Comparison of ENCODE assay signal across 20 cellular contexts in genomic region chr4:48985602-48985975, GRCh38. TPM values are rescaled to one million over a fixed set of nuclear protein-coding genes. Genes with fewer than 3 reads are reported as not detected.
A peak's percentile ranks its signal among the peaks of the same experiment; 100 is the strongest.
DNase-seq lines count a peak whose midpoint lies in the region; ATAC-seq and TF ChIP-seq lines count a peak whose summit lies in the region.
"Had no signal": no experiment of that assay in that cellular context is flagged by ENCODE, and none has a peak within 500 bp of the region (broad histone marks: within the 10 kb centered on the region; RNA-seq: fewer than 3 reads in every experiment).

No MANE protein-coding gene starts in this region.

- H3K27me3 Mint-ChIP-seq in naive thymus-derived CD4-positive, alpha-beta T cell, result peaks cover 42 to 66% (median 50%) of the 10 kb centered on the region in 5 donors

- no peaks in the 10 kb centered on the region for H3K4me1 Mint-ChIP-seq in naive thymus-derived CD4-positive, alpha-beta T cell
- H3K4me1 Mint-ChIP-seq: activated CD4-positive, alpha-beta T cell treated with anti-CD3 and anti-CD28 coated beads, Interleukin-2, amount 10 ng/mL, durations not matched to agents 24 days and 14 days had no signal

- POLR2A ChIA-PET in PC-3 (lab: Charles Lee; ENCODE audit: unreplicated experiment), result no interaction called here
- POLR2A ChIA-PET in naive thymus-derived CD4-positive, alpha-beta T cell (lab: Charles Lee), result no interaction called here

- DNase-seq in PC-3, result no peak
- DNase-seq in dorsolateral prefrontal cortex, result no peak
- DNase-seq in naive thymus-derived CD4-positive, alpha-beta T cell, result no peak
- DNase-seq in stimulated activated CD4-positive, alpha-beta T cell treated with anti-CD3 and anti-CD28 coated beads, Interleukin-4, amount 100 ng/mL, for 4 hours, result no peak
- DNase-seq in C1 segment of cervical spinal cord (lab: John Stamatoyannopoulos, UW), result no peak
- DNase-seq in activated T-cell treated with anti-CD3 and anti-CD28 coated beads for 4 hours, result no peak
- DNase-seq: activated CD4-positive, alpha-beta T cell treated with anti-CD3 and anti-CD28 coated beads, Interleukin-2, amount 10 ng/mL, durations not matched to agents 24 days and 14 days; activated CD8-positive, alpha-beta memory T cell treated with anti-CD3 and anti-CD28 coated beads, Interleukin-2, amount 50 U/mL, for 4 hours; activated naive CD4-positive, alpha-beta T cell; GDM1; NCI-H1092 treated with DMSO at 0.1 percent for 48 hours; NCI-H2107; PC-9; small intestine; T-helper 9 cell had no signal

- peak overlapping the region; percentile 77 for H3K4me3 ChIP-seq in PC-3 (ENCODE audit: low read length)
- H3K4me3 ChIP-seq in dorsolateral prefrontal cortex, result peak overlapping the region in 34 of 59 donors; percentile 5 to 58 (median 34)
- peak overlapping the region; percentile 68 for H3K4me3 ChIP-seq in iPS-20b (ENCODE audit: low read length)
- peak overlapping the region; percentile 34 for H3K4me3 ChIP-seq in skeletal muscle satellite cell (ENCODE audit: low read length)
- H3K4me3 ChIP-seq in naive thymus-derived CD4-positive, alpha-beta T cell (ENCODE audit: low read length), result no peak overlapping the region
- H3K4me3 ChIP-seq: BLaER1, PC-9 had no signal

- H3K4me3 Mint-ChIP-seq in naive thymus-derived CD4-positive, alpha-beta T cell, result no peak overlapping the region
- H3K4me3 Mint-ChIP-seq: activated CD4-positive, alpha-beta T cell treated with anti-CD3 and anti-CD28 coated beads, Interleukin-2, amount 10 ng/mL, durations not matched to agents 24 days and 14 days; type B pancreatic cell had no signal

- H4K20me1 ChIP-seq in PC-3 (ENCODE audit: low read length), result no peaks in the 10 kb centered on the region
- H4K20me1 ChIP-seq: BLaER1 had no signal

- no peaks in the 10 kb centered on the region for H3K36me3 ChIP-seq in PC-3 (ENCODE audit: low read depth, low read length)
- no peaks in the 10 kb centered on the region for H3K36me3 ChIP-seq in iPS-20b (ENCODE audit: insufficient read depth, low read depth, low read length)
- H3K36me3 ChIP-seq in skeletal muscle satellite cell (ENCODE audit: insufficient read depth, low read length), result no peaks in the 10 kb centered on the region
- H3K36me3 ChIP-seq in naive thymus-derived CD4-positive, alpha-beta T cell (ENCODE audit: control insufficient read depth in 2 of 3, insufficient read depth in 3 of 3, low read length in 3 of 3), result no peaks in the 10 kb centered on the region
- H3K36me3 ChIP-seq: BLaER1 had no signal

- CTCF ChIA-PET in PC-3 (lab: Charles Lee), result no interaction called here
- CTCF ChIA-PET in naive thymus-derived CD4-positive, alpha-beta T cell (lab: Charles Lee), result no interaction called here

- H3K27me3 ChIP-seq in PC-3 (ENCODE audit: low read length) (no peaks in the 10 kb centered on the region), dorsolateral prefrontal cortex (peaks cover 0 to 63% (median 37%) of the 10 kb centered on the region in 45 donors), iPS-20b (ENCODE audit: insufficient read depth, low read length) (peaks cover 55% of the 10 kb centered on the region), skeletal muscle satellite cell (ENCODE audit: control insufficient read depth, insufficient read depth, low read length) (peaks cover 58% of the 10 kb centered on the region)
- no peaks in the 10 kb centered on the region for H3K27me3 ChIP-seq in naive thymus-derived CD4-positive, alpha-beta T cell (ENCODE audit: control insufficient read depth in 2 of 2, insufficient read depth in 2 of 2, low read length in 2 of 2)
- H3K27me3 ChIP-seq: BLaER1 had no signal

- no peaks in the 10 kb centered on the region for H3K9me3 ChIP-seq in PC-3 (ENCODE audit: low read length)
- 0 out of 2 replicates have a peak, but pooled peaks cover 4% of the 10 kb centered on the region for H3K9me3 ChIP-seq in iPS-20b (ENCODE audit: insufficient read depth, low read depth, low read length)
- no peaks in the 10 kb centered on the region for H3K9me3 ChIP-seq in skeletal muscle satellite cell (replicated peaks; ENCODE audit: low read length)
- H3K9me3 ChIP-seq in naive thymus-derived CD4-positive, alpha-beta T cell (ENCODE audit: control insufficient read depth in 2 of 3, low read length in 3 of 3), result no peaks in the 10 kb centered on the region

- H3K9me2 ChIP-seq in PC-3 (replicated peaks; ENCODE audit: low read length), result no peaks in the 10 kb centered on the region

- H3K4me2 ChIP-seq in PC-3 (ENCODE audit: low read length) (peak overlapping the region; percentile 87), skeletal muscle satellite cell (ENCODE audit: low read length) (peak overlapping the region; percentile 56)
- H3K4me2 ChIP-seq: BLaER1, PC-9 had no signal

- peak overlapping the region; percentile 91 for H2AFZ ChIP-seq in PC-3 (ENCODE audit: low read length)
- H2AFZ ChIP-seq: PC-9 had no signal

- intact Hi-C loops in PC-3 (cut with micrococcal nuclease) (no loop called here), dorsolateral prefrontal cortex (cut with DNase I) (no loop called here)
- intact Hi-C loops in naive thymus-derived CD4-positive, alpha-beta T cell (cut with micrococcal nuclease), result no loop called here

- peak overlapping the region; percentile 63; the same call in 1 of the 2 replicates for H3K9ac ChIP-seq in PC-3 (ENCODE audit: low read length)
- H3K9ac ChIP-seq in iPS-20b (ENCODE audit: low read depth, low read length), result peak overlapping the region; percentile 38; the same call in 1 of the 2 replicates
- no peak overlapping the region for H3K9ac ChIP-seq in skeletal muscle satellite cell (ENCODE audit: low read depth, low read length)
- H3K9ac ChIP-seq: BLaER1 had no signal

- peak; percentile 18 for ATAC-seq in PC-3
- no peak for ATAC-seq in naive thymus-derived CD4-positive, alpha-beta T cell

- TF ChIP-seq CTCF in PC-3 (conservative IDR thresholded peaks at IDR 0.05; ENCODE audit: low read depth, low read length) (no peak), dorsolateral prefrontal cortex (IDR thresholded peaks at IDR 0.05 in 54 of 56, conservative IDR thresholded peaks at IDR 0.05 in 2 of 56; ENCODE audit: low read depth in 1 of 56, partially characterized antibody in 56 of 56) (no peak)

- peaks cover 12% of the 10 kb centered on the region for H3K4me1 ChIP-seq in PC-3 (ENCODE audit: insufficient read depth, low read length)
- no peaks in the 10 kb centered on the region for H3K4me1 ChIP-seq in iPS-20b (ENCODE audit: insufficient read depth, low read length)
- H3K4me1 ChIP-seq in skeletal muscle satellite cell (ENCODE audit: control insufficient read depth, insufficient read depth, low read length), result peaks cover 7% of the 10 kb centered on the region
- no peaks in the 10 kb centered on the region for H3K4me1 ChIP-seq in naive thymus-derived CD4-positive, alpha-beta T cell (ENCODE audit: control insufficient read depth in 2 of 2, insufficient read depth in 2 of 2, low read length in 2 of 2)
- H3K4me1 ChIP-seq: BLaER1 had no signal

- H3F3A ChIP-seq in PC-3 (ENCODE audit: low read length, unreplicated experiment), result no peaks in the 10 kb centered on the region

- BruUV-seq in PC-3 (replicated peaks; lab: Mats Ljungman, UMichigan), result no TSS peak

- peaks cover 0 to 13% (median 5%) of the 10 kb centered on the region in 11 donors for H3K9me3 Mint-ChIP-seq in naive thymus-derived CD4-positive, alpha-beta T cell
- H3K9me3 Mint-ChIP-seq: activated CD4-positive, alpha-beta T cell treated with anti-CD3 and anti-CD28 coated beads, Interleukin-2, amount 10 ng/mL, durations not matched to agents 24 days and 14 days; type B pancreatic cell had no signal

- no peaks in the 10 kb centered on the region for H3K79me2 ChIP-seq in PC-3 (ENCODE audit: low read length)

- H3K27ac Mint-ChIP-seq in naive thymus-derived CD4-positive, alpha-beta T cell, result no peak overlapping the region
- H3K27ac Mint-ChIP-seq: activated CD4-positive, alpha-beta T cell treated with anti-CD3 and anti-CD28 coated beads, Interleukin-2, amount 10 ng/mL, durations not matched to agents 24 days and 14 days; type B pancreatic cell had no signal

- H3K27ac ChIP-seq in PC-3 (ENCODE audit: low read length) (no peak overlapping the region), dorsolateral prefrontal cortex (no peak overlapping the region), iPS-20b (ENCODE audit: low read length) (no peak overlapping the region)
- no peak overlapping the region for H3K27ac ChIP-seq in naive thymus-derived CD4-positive, alpha-beta T cell (ENCODE audit: low read depth, low read length)
- H3K27ac ChIP-seq: BLaER1, PC-9 had no signal

- H3K36me3 Mint-ChIP-seq in naive thymus-derived CD4-positive, alpha-beta T cell, result peaks cover 0 to 5% (median 0%) of the 10 kb centered on the region in 5 donors
- H3K36me3 Mint-ChIP-seq: type B pancreatic cell had no signal

RNA-seq across cellular contexts. Expression of gene CWH43, which starts 0.5 kb away (rescaled TPM):
- total RNA-seq in PC-3 (2014; rRNA removed) (2.2 and 3.0 TPM in 2 replicates), dorsolateral prefrontal cortex (1 to 10 TPM in 1 of 120 experiments, under 1 TPM in 1, not detected in 118; 0.22 to 1.2 TPM)
- total RNA-seq in skeletal muscle satellite cell (2012; rRNA removed), result not detected in 2 replicates
- not detected for total RNA-seq in naive thymus-derived CD4-positive, alpha-beta T cell
- not detected for polyA plus RNA-seq in naive thymus-derived CD4-positive, alpha-beta T cell
- total RNA-seq: activated CD4-positive, alpha-beta T cell treated with anti-CD3 and anti-CD28 coated beads, Interleukin-2, amount 10 ng/mL, durations not matched to agents 24 days and 14 days; aorta; PC-9 had no signal
- polyA plus RNA-seq: aorta, small intestine had no signal
